In the genomic region with DNA sequence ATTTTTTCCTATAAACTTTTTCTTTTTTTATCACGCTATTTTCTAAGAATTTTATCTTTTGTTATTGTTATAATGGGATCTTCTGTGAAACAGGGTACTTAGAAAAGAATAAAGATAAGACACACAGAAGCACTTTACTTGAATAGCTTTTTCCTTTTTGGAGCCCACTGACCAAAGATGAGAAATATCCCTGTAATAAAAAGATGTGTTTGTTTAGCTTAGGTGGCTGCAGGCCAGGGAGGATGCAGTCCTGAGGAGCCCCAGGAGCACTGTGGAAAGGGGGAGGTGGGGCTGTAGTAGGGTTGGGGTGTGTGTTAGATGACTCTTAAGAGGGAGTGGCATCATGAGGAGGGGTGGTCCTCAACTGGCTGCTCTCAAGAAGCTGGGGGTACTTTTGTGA, we compare ENCODE assay signal across 1 cellular context.
TF ChIP-seq lines count a peak whose summit lies in the region.

No MANE protein-coding gene starts in this region.

TF ChIP-seq in WTC11, 78 proteins besides CTCF, POLR2A, EP300 and RAD21 (continued from another document):
- TF ChIP-seq, protein P1, sequence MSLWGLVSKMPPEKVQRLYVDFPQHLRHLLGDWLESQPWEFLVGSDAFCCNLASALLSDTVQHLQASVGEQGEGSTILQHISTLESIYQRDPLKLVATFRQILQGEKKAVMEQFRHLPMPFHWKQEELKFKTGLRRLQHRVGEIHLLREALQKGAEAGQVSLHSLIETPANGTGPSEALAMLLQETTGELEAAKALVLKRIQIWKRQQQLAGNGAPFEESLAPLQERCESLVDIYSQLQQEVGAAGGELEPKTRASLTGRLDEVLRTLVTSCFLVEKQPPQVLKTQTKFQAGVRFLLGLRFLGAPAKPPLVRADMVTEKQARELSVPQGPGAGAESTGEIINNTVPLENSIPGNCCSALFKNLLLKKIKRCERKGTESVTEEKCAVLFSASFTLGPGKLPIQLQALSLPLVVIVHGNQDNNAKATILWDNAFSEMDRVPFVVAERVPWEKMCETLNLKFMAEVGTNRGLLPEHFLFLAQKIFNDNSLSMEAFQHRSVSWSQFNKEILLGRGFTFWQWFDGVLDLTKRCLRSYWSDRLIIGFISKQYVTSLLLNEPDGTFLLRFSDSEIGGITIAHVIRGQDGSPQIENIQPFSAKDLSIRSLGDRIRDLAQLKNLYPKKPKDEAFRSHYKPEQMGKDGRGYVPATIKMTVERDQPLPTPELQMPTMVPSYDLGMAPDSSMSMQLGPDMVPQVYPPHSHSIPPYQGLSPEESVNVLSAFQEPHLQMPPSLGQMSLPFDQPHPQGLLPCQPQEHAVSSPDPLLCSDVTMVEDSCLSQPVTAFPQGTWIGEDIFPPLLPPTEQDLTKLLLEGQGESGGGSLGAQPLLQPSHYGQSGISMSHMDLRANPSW (CRISPR knock-in tag; conservative IDR thresholded peaks at IDR 0.05; ENCODE audit: low read depth): no peak
- TF ChIP-seq, protein P2, sequence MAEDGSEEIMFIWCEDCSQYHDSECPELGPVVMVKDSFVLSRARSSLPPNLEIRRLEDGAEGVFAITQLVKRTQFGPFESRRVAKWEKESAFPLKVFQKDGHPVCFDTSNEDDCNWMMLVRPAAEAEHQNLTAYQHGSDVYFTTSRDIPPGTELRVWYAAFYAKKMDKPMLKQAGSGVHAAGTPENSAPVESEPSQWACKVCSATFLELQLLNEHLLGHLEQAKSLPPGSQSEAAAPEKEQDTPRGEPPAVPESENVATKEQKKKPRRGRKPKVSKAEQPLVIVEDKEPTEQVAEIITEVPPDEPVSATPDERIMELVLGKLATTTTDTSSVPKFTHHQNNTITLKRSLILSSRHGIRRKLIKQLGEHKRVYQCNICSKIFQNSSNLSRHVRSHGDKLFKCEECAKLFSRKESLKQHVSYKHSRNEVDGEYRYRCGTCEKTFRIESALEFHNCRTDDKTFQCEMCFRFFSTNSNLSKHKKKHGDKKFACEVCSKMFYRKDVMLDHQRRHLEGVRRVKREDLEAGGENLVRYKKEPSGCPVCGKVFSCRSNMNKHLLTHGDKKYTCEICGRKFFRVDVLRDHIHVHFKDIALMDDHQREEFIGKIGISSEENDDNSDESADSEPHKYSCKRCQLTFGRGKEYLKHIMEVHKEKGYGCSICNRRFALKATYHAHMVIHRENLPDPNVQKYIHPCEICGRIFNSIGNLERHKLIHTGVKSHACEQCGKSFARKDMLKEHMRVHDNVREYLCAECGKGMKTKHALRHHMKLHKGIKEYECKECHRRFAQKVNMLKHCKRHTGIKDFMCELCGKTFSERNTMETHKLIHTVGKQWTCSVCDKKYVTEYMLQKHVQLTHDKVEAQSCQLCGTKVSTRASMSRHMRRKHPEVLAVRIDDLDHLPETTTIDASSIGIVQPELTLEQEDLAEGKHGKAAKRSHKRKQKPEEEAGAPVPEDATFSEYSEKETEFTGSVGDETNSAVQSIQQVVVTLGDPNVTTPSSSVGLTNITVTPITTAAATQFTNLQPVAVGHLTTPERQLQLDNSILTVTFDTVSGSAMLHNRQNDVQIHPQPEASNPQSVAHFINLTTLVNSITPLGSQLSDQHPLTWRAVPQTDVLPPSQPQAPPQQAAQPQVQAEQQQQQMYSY (CRISPR knock-in tag; IDR thresholded peaks at IDR 0.05): no peak
- TF ChIP-seq, protein P3, sequence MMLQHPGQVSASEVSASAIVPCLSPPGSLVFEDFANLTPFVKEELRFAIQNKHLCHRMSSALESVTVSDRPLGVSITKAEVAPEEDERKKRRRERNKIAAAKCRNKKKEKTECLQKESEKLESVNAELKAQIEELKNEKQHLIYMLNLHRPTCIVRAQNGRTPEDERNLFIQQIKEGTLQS (CRISPR knock-in tag; conservative IDR thresholded peaks at IDR 0.05): no peak
- no peak for TF ChIP-seq RELA (CRISPR knock-in tag; IDR thresholded peaks at IDR 0.05; ENCODE audit: borderline replicate concordance)
- TF ChIP-seq, protein P4, sequence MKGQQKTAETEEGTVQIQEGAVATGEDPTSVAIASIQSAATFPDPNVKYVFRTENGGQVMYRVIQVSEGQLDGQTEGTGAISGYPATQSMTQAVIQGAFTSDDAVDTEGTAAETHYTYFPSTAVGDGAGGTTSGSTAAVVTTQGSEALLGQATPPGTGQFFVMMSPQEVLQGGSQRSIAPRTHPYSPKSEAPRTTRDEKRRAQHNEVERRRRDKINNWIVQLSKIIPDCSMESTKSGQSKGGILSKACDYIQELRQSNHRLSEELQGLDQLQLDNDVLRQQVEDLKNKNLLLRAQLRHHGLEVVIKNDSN (CRISPR knock-in tag; IDR thresholded peaks at IDR 0.05): no peak
- TF ChIP-seq, protein P5, sequence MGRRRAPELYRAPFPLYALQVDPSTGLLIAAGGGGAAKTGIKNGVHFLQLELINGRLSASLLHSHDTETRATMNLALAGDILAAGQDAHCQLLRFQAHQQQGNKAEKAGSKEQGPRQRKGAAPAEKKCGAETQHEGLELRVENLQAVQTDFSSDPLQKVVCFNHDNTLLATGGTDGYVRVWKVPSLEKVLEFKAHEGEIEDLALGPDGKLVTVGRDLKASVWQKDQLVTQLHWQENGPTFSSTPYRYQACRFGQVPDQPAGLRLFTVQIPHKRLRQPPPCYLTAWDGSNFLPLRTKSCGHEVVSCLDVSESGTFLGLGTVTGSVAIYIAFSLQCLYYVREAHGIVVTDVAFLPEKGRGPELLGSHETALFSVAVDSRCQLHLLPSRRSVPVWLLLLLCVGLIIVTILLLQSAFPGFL (CRISPR knock-in tag; IDR thresholded peaks at IDR 0.05; ENCODE audit: borderline replicate concordance): no peak
TF ChIP-seq in WTC11: peak in this region for 0.
